In genomic region chr14:91313154-91313850, GRCh38 we compare ENCODE assay signal across 1 cellular context.
TF ChIP-seq lines count a peak whose summit lies in the region.

No MANE protein-coding gene starts in this region.

TF ChIP-seq in WTC11, 78 proteins besides CTCF, POLR2A, EP300 and RAD21 (continued from another document):
- TF ChIP-seq STAT6 (CRISPR knock-in tag; conservative IDR thresholded peaks at IDR 0.05; ENCODE audit: low read depth): no peak
